Comparison of ENCODE assay signal across 1 cellular context in genomic region chr7:32479574-32480200, GRCh38.
TF ChIP-seq lines count a peak whose summit lies in the region.

No MANE protein-coding gene starts in this region.

TF ChIP-seq in H1, 55 proteins besides CTCF, POLR2A, EP300 and RAD21:
- no peak for TF ChIP-seq TEAD4 (IDR thresholded peaks at IDR 0.05; ENCODE audit: low read depth, low read length)
- no peak for TF ChIP-seq GABPA (IDR thresholded peaks at IDR 0.05; ENCODE audit: borderline replicate concordance, insufficient read depth, low read length)
- TF ChIP-seq TAF1 (IDR thresholded peaks at IDR 0.05; ENCODE audit: low read depth, low read length): no peak
- TF ChIP-seq TAF7 (optimal IDR thresholded peaks at IDR 0.05; ENCODE audit: borderline replicate concordance, low read depth, low read length): no peak
- no peak for TF ChIP-seq CHD1 (IDR thresholded peaks at IDR 0.05; ENCODE audit: low read depth, low read length)
- no peak for TF ChIP-seq CHD7 (IDR thresholded peaks at IDR 0.05; ENCODE audit: insufficient replicate concordance, low read length)
- TF ChIP-seq EZH2 (IDR thresholded peaks at IDR 0.05; ENCODE audit: low read depth, low read length, severe bottlenecking): no peak
- no peak for TF ChIP-seq FOSL1 (IDR thresholded peaks at IDR 0.05; ENCODE audit: insufficient read depth, low read depth, low read length)
- no peak for TF ChIP-seq CREB1 (IDR thresholded peaks at IDR 0.05)
- no peak for TF ChIP-seq CTBP2 (IDR thresholded peaks at IDR 0.05; ENCODE audit: borderline replicate concordance, insufficient read depth, insufficient read length, low read length)
- no peak for TF ChIP-seq HDAC6 (IDR thresholded peaks at IDR 0.05; ENCODE audit: low read depth, low read length)
- TF ChIP-seq SIX5 (IDR thresholded peaks at IDR 0.05; ENCODE audit: low read depth, low read length): no peak
- no peak for TF ChIP-seq USF2 (IDR thresholded peaks at IDR 0.05; ENCODE audit: low read length)
- no peak for TF ChIP-seq JUND (IDR thresholded peaks at IDR 0.05; ENCODE audit: low read length)
TF ChIP-seq in H1: peak in this region for 0.
